ENCODE assay signal across 8 cellular contexts in the genomic region with DNA sequence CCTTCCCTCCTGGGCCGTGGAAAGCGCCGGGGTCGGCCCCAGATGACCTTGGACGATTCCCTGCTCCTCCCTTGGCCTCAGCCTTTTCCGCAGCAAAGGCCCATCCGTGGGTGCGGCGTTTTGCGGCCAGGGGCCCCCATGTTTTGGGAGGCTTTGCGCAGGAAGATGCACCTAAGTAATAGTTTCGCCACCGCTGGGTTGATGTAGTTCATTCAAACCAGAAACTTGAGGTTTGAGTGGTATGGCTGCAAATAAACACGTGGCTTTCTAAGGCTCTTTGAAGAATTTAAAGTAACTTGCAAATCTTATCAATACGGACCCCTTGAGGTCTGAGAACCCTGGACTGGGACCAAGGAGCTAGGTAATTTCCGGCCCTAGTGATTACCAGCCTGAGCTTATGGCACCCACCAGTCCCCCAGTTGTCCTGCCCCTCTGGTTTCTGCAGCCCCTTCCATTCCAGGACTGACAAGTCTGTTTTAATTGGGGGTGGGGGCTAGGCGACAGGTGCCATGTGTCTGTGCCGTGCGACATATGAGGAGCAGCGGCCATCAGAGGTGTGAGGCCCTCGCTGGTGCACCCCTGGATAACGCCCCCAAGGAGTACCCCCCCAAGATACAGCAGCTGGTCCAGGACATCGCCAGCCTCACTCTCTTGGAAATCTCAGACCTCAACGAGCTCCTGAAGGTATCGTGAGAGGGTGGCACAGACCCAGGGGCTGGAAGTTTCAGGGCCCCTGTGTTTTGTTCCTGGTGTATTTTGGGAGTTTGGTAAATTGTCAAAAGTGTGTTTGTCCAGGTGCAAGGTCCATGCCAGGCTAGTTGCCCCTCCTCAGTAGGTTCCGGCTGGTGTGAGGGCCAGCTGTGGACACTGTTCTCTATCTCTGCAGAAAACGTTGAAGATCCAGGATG. TPM values are rescaled to one million over a fixed set of nuclear protein-coding genes. Genes with fewer than 3 reads are reported as not detected.
DNase-seq lines count a peak whose midpoint lies in the region; ATAC-seq, FAIRE-seq and TF ChIP-seq lines count a peak whose summit lies in the region.

No MANE protein-coding gene starts in this region.

- H4K5ac ChIP-seq in H9 (ENCODE audit: insufficient read length, low read depth, low read length) = no peak overlapping the region

- DNase-seq in A549 (ENCODE audit: low read depth in 1 of 2, low spot score in 1 of 2) (no peak), H9 (no peak), left colon (peak in 1 of 2 donors; percentile 41), thyroid gland (no peak), GM19239 (ENCODE audit: insufficient read length, low spot score) (no peak), SIG-M5 treated with dmso at 0.1 percent for 504 hours (lab: John Stamatoyannopoulos, UW; ENCODE audit: unreplicated experiment) (no peak), D721Med (ENCODE audit: insufficient read length, low spot score) (no peak)
- DNase-seq in activated naive CD8-positive, alpha-beta T cell treated with anti-CD3 and anti-CD28 coated beads, Interleukin-2, amount 10 ng/mL, durations not matched to agents 7 days and 5 days = no peak

- intact Hi-C loops in left colon (cut with DNase I, micrococcal nuclease) = no loop called here
- intact Hi-C loops in thyroid gland (cut with DNase I) = no loop called here

- H3K56ac ChIP-seq in H9 (ENCODE audit: insufficient read length, low read depth, low read length) = no peak overlapping the region

- H3K4ac ChIP-seq in H9 (ENCODE audit: low read depth, low read length) = no peak overlapping the region

- H3K4me1 ChIP-seq in A549 (peaks cover 22% of the 10 kb centered on the region), H9 (ENCODE audit: insufficient read depth, low read length) (0 out of 2 replicates have a peak, but pooled peaks cover 4% of the 10 kb centered on the region), thyroid gland (peaks cover 18 to 24% of the 10 kb centered on the region in 2 donors)

- H3K4me3 Mint-ChIP-seq in H9 = peak overlapping the region; percentile 89 to 93
- H3K4me3 Mint-ChIP-seq in activated naive CD8-positive, alpha-beta T cell treated with anti-CD3 and anti-CD28 coated beads, Interleukin-2, amount 10 ng/mL, durations not matched to agents 7 days and 5 days = peak overlapping the region; percentile 81

- no peak overlapping the region; the same call in 1 of the 2 replicates for H2BK15ac ChIP-seq in H9 (ENCODE audit: low read depth, low read length)

- no peak overlapping the region for H3T11ph ChIP-seq in H9 (ENCODE audit: low read length)

- H3K23me2 ChIP-seq in H9 (ENCODE audit: insufficient read length, low read depth, low read length, poor library complexity, severe bottlenecking) = peaks cover 19% of the 10 kb centered on the region

- no peak overlapping the region for H2AFZ ChIP-seq in H9 (ENCODE audit: low read length)

- TF ChIP-seq RAD21 in A549 (conservative IDR thresholded peaks at IDR 0.05 in 1 of 2, IDR thresholded peaks at IDR 0.05 in 1 of 2) = no peak

- H3K36me3 Mint-ChIP-seq in H9 (ENCODE audit: insufficient read depth in 1 of 3, low read depth in 3 of 3) = peaks cover 30 to 68% (median 47%) of the 10 kb centered on the region in 3 experiments
- peaks cover 23% of the 10 kb centered on the region for H3K36me3 Mint-ChIP-seq in activated naive CD8-positive, alpha-beta T cell treated with anti-CD3 and anti-CD28 coated beads, Interleukin-2, amount 10 ng/mL, durations not matched to agents 7 days and 5 days

- H4K91ac ChIP-seq in H9 (ENCODE audit: insufficient read length, low read depth, low read length) = no peak overlapping the region

- no peaks in the 10 kb centered on the region for H4K20me1 ChIP-seq in H9 (ENCODE audit: control insufficient read depth, insufficient read depth, insufficient read length)

- H2BK120ac ChIP-seq in H9 (ENCODE audit: low read depth, low read length, poor library complexity, severe bottlenecking) = no peak overlapping the region

- peak overlapping the region; percentile 25 for H3K18ac ChIP-seq in H9 (ENCODE audit: insufficient read length, low read depth, low read length)

- H3K27me3 ChIP-seq in H9 (ENCODE audit: insufficient read depth, low read length) (no peaks in the 10 kb centered on the region), thyroid gland (no peaks in the 10 kb centered on the region)

- no peak overlapping the region for H2BK20ac ChIP-seq in H9 (ENCODE audit: low read depth, low read length, poor library complexity, severe bottlenecking)

- H2BK12ac ChIP-seq in H9 (ENCODE audit: insufficient read length, low read depth, low read length) = no peak overlapping the region

- peaks cover 29 to 32% of the 10 kb centered on the region in 2 donors for H3K36me3 ChIP-seq in thyroid gland

- no peaks in the 10 kb centered on the region; the same call in 1 of the 2 replicates for H3K27me3 Mint-ChIP-seq in H9 (ENCODE audit: low read depth)
- no peaks in the 10 kb centered on the region for H3K27me3 Mint-ChIP-seq in activated naive CD8-positive, alpha-beta T cell treated with anti-CD3 and anti-CD28 coated beads, Interleukin-2, amount 10 ng/mL, durations not matched to agents 7 days and 5 days

- H3K4me1 Mint-ChIP-seq in H9 = peaks cover 6 to 17% of the 10 kb centered on the region in 2 experiments
- H3K4me1 Mint-ChIP-seq in activated naive CD8-positive, alpha-beta T cell treated with anti-CD3 and anti-CD28 coated beads, Interleukin-2, amount 10 ng/mL, durations not matched to agents 7 days and 5 days = peaks cover 16% of the 10 kb centered on the region

- H3K4me2 ChIP-seq in A549 (peak overlapping the region; percentile 89), H9 (ENCODE audit: insufficient read depth, insufficient read length, low read length) (peak overlapping the region; percentile 84)

- peak overlapping the region; percentile 97 to 98 for H3K27ac ChIP-seq in A549
- H3K27ac ChIP-seq in H9 (ENCODE audit: insufficient read length, low read depth, low read length) = no peak overlapping the region
- peak overlapping the region; percentile 54 to 82 (median 79) for H3K27ac ChIP-seq in thyroid gland

- H3K9me3 ChIP-seq in A549 = no peaks in the 10 kb centered on the region
- no peaks in the 10 kb centered on the region for H3K9me3 ChIP-seq in H9 (ENCODE audit: control insufficient read depth, low read depth, low read length)
- no peaks in the 10 kb centered on the region for H3K9me3 ChIP-seq in thyroid gland

- ATAC-seq in A549 (no peak; a peak in 1 of 6 replicates), left colon (peak; percentile 27)
- peak; percentile 2 for ATAC-seq in activated naive CD8-positive, alpha-beta T cell treated with anti-CD3 and anti-CD28 coated beads, Interleukin-2, amount 10 ng/mL, durations not matched to agents 7 days and 5 days (ENCODE audit: low read depth)

- FAIRE-seq in A549 (lab: Jason Lieb, UNC) = no peak
- FAIRE-seq in GM19239 (lab: Jason Lieb, UNC) = no peak
- FAIRE-seq in D721Med (lab: Jason Lieb, UNC) = no peak

- peak overlapping the region; percentile 86 for H3K14ac ChIP-seq in H9 (ENCODE audit: insufficient read depth, low read length)

- no peak overlapping the region for H3K23ac ChIP-seq in H9 (ENCODE audit: insufficient read length, low read depth, low read length)

- peaks cover 8% of the 10 kb centered on the region for H3K79me1 ChIP-seq in H9 (ENCODE audit: insufficient read depth, low read depth, low read length, poor library complexity, severe bottlenecking)

- H3K9me3 Mint-ChIP-seq in H9 = no peaks in the 10 kb centered on the region
- H3K9me3 Mint-ChIP-seq in activated naive CD8-positive, alpha-beta T cell treated with anti-CD3 and anti-CD28 coated beads, Interleukin-2, amount 10 ng/mL, durations not matched to agents 7 days and 5 days = no peaks in the 10 kb centered on the region

- CTCF ChIA-PET in A549 (lab: Yijun Ruan, JAX) = interaction anchor here (0.7 to 2.9 kb wide), 10 partner anchors 8 to 103 kb away, joined by 3 to 19 read pairs (median 4); partner anchors contain the start of genes ARL16 and HGS

- peak overlapping the region; percentile 90 for H3K4me3 ChIP-seq in A549
- H3K4me3 ChIP-seq in thyroid gland (replicated peaks in 1 of 3) = peak overlapping the region; percentile 83 to 98 (median 90)

- H4K8ac ChIP-seq in H9 (replicated peaks; ENCODE audit: insufficient read length, low read depth, low read length) = no peak overlapping the region

- TF ChIP-seq CTCF in A549 (IDR thresholded peaks at IDR 0.05) (no peak), H9 (conservative IDR thresholded peaks at IDR 0.05) (no peak), thyroid gland (IDR thresholded peaks at IDR 0.05) (no peak), D721Med (IDR thresholded peaks at IDR 0.05; ENCODE audit: insufficient read depth, missing control alignments) (no peak)

- no peak overlapping the region for H2AK5ac ChIP-seq in H9 (ENCODE audit: insufficient read length, low read length)

- H3K27ac Mint-ChIP-seq in H9 = peak overlapping the region in 2 of 3 experiments; percentile 77 to 83; a peak in 3 of 7 replicates
- peak overlapping the region; percentile 85 for H3K27ac Mint-ChIP-seq in activated naive CD8-positive, alpha-beta T cell treated with anti-CD3 and anti-CD28 coated beads, Interleukin-2, amount 10 ng/mL, durations not matched to agents 7 days and 5 days

- no peak for TF ChIP-seq POLR2A in A549 (IDR thresholded peaks at IDR 0.05; ENCODE audit: low read length)
- no peak for TF ChIP-seq POLR2A in thyroid gland (IDR thresholded peaks at IDR 0.05)

- POLR2A ChIA-PET in A549 (lab: Yijun Ruan, JAX) = interaction anchor here (0.6 to 3.7 kb wide), 10 partner anchors 9 to 129 kb away, joined by 3 to 42 read pairs (median 4); partner anchors contain the start of genes ARL16, HGS, MCRIP1 and SLC25A10
- POLR2A ChIA-PET in activated naive CD8-positive, alpha-beta T cell treated with anti-CD3 and anti-CD28 coated beads, Interleukin-2, amount 10 ng/mL, durations not matched to agents 7 days and 5 days (lab: Charles Lee) = interaction anchor here (0.6 to 4.2 kb wide), 16 partner anchors 9 to 1440 kb away, joined by 3 to 69 read pairs (median 4); partner anchors contain the start of genes ACTG1, ANAPC11, ARHGDIA and ARL16

- H3K79me2 ChIP-seq in H9 (ENCODE audit: insufficient read depth, low read length) = peaks cover 8% of the 10 kb centered on the region; the same call in 1 of the 2 replicates

- 16% methylated on average over 25 of the region's 27 CpGs for WGBS in A549 (ENCODE audit: missing lambda C conversion rate)
- WGBS in H9 (ENCODE audit: extremely low coverage, insufficient read length, low lambda C conversion rate) = no CpG with 5 or more reads among the region's 27 CpGs
- 35 to 47% methylated on average over 11 to 22 of the region's 27 CpGs for WGBS in thyroid gland, 2 donors

- TF ChIP-seq EP300 in A549 (IDR thresholded peaks at IDR 0.05) = no peak

- H3K9ac ChIP-seq in H9 (ENCODE audit: extremely low read depth, insufficient read length, low read length) = peak overlapping the region; percentile 84

- H2BK5ac ChIP-seq in H9 (ENCODE audit: insufficient read length, low read length) = no peak overlapping the region

RNA-seq across cellular contexts. Expression of gene MRPL12, which starts 0.8 kb away (rescaled TPM):
- polyA plus RNA-seq in A549 (2011; rRNA removed) (152 and 161 TPM in 2 replicates), A549 (2017; fragmentation: RNase III; extraction: RNeasy Plus Mini Kit Qiagen cat#74134 plus additional on column Dnase treatment) (197 to 233 TPM (median 215 TPM) in 3 replicates)
- polyA plus RNA-seq in A549 (2012; cell fraction: cytosol; rRNA removed) = 448 and 453 TPM in 2 replicates
- polyA plus RNA-seq in A549 (2012; cell fraction: nucleus; rRNA removed) = 235 and 273 TPM in 2 replicates
- 71.5 and 83.4 TPM in 2 replicates for polyA minus RNA-seq in A549 (2011; rRNA and poly(A)+ RNA removed)
- total RNA-seq in H9 (2021) (140 and 146 TPM in 2 replicates), left colon (100 to 1,000 TPM in 1 of 2 donors, 10 to 100 TPM in 1; 88.2 to 146 TPM), thyroid gland (10 to 100 TPM; 30.7 to 89.3 (median 46.4) TPM)
- total RNA-seq in activated naive CD8-positive, alpha-beta T cell treated with anti-CD3 and anti-CD28 coated beads, Interleukin-2, amount 10 ng/mL, durations not matched to agents 7 days and 5 days = 10 to 100 TPM; 55.1 to 59.2 TPM

RNA-seq across cellular contexts. Expression of gene SLC25A10, which starts 8.1 kb away (rescaled TPM):
- polyA plus RNA-seq in A549 (2011; rRNA removed) = 20.0 and 25.8 TPM in 2 replicates
- polyA plus RNA-seq in A549 (2012; cell fraction: cytosol; rRNA removed) = 69.2 and 105 TPM in 2 replicates
- polyA plus RNA-seq in A549 (2012; cell fraction: nucleus; rRNA removed) = 99.9 and 141 TPM in 2 replicates
- polyA plus RNA-seq in A549 (2017; fragmentation: RNase III; extraction: RNeasy Plus Mini Kit Qiagen cat#74134 plus additional on column Dnase treatment) = 43.4 to 47.1 TPM (median 47.0 TPM) in 3 replicates
- polyA minus RNA-seq in A549 (2011; rRNA and poly(A)+ RNA removed) = 20.8 and 28.2 TPM in 2 replicates
- total RNA-seq in H9 (2021) = 28.1 and 30.9 TPM in 2 replicates
- total RNA-seq in activated naive CD8-positive, alpha-beta T cell treated with anti-CD3 and anti-CD28 coated beads, Interleukin-2, amount 10 ng/mL, durations not matched to agents 7 days and 5 days = 10 to 100 TPM; 22.0 to 25.1 TPM
- 10 to 100 TPM; 52.5 to 76.2 TPM for total RNA-seq in left colon
- 10 to 100 TPM in 3 of 4 donors, 1 to 10 TPM in 1; 8.9 to 26.3 (median 20.8) TPM for total RNA-seq in thyroid gland

RNA-seq across cellular contexts. Expression of gene HGS, which starts 20.2 kb away (rescaled TPM):
- polyA plus RNA-seq in A549 (2011; rRNA removed) = 75.7 and 85.9 TPM in 2 replicates
- polyA plus RNA-seq in A549 (2012; cell fraction: cytosol; rRNA removed) = 129 and 170 TPM in 2 replicates
- 607 and 996 TPM in 2 replicates for polyA plus RNA-seq in A549 (2012; cell fraction: nucleus; rRNA removed)
- 127 to 130 TPM (median 129 TPM) in 3 replicates for polyA plus RNA-seq in A549 (2017; fragmentation: RNase III; extraction: RNeasy Plus Mini Kit Qiagen cat#74134 plus additional on column Dnase treatment)
- 157 and 165 TPM in 2 replicates for polyA minus RNA-seq in A549 (2011; rRNA and poly(A)+ RNA removed)
- total RNA-seq in H9 (2021) = 99.3 and 106 TPM in 2 replicates
- 100 to 1,000 TPM; 152 to 164 TPM for total RNA-seq in activated naive CD8-positive, alpha-beta T cell treated with anti-CD3 and anti-CD28 coated beads, Interleukin-2, amount 10 ng/mL, durations not matched to agents 7 days and 5 days
- 100 to 1,000 TPM in 1 of 2 donors, 10 to 100 TPM in 1; 98.5 to 105 TPM for total RNA-seq in left colon
- 10 to 100 TPM; 62.9 to 98.3 (median 67.3) TPM for total RNA-seq in thyroid gland

RNA-seq across cellular contexts. Expression of gene ARL16, which starts 20.4 kb away (rescaled TPM):
- polyA plus RNA-seq in A549 (2011; rRNA removed) (43.8 and 45.2 TPM in 2 replicates), A549 (2017; fragmentation: RNase III; extraction: RNeasy Plus Mini Kit Qiagen cat#74134 plus additional on column Dnase treatment) (52.8 to 55.8 TPM (median 53.6 TPM) in 3 replicates)
- polyA plus RNA-seq in A549 (2012; cell fraction: cytosol; rRNA removed) = 68.1 and 77.4 TPM in 2 replicates
- 63.3 and 65.0 TPM in 2 replicates for polyA plus RNA-seq in A549 (2012; cell fraction: nucleus; rRNA removed)
- polyA minus RNA-seq in A549 (2011; rRNA and poly(A)+ RNA removed) = 19.1 and 21.4 TPM in 2 replicates
- total RNA-seq in H9 (2021) (55.4 and 58.6 TPM in 2 replicates), left colon (10 to 100 TPM; 14.3 to 30.5 TPM), thyroid gland (10 to 100 TPM; 29.7 to 46.5 (median 37.2) TPM)
- 10 to 100 TPM; 17.7 to 19.0 TPM for total RNA-seq in activated naive CD8-positive, alpha-beta T cell treated with anti-CD3 and anti-CD28 coated beads, Interleukin-2, amount 10 ng/mL, durations not matched to agents 7 days and 5 days

RNA-seq across cellular contexts. Expression of gene CCDC137, which starts 37.5 kb away (rescaled TPM):
- polyA plus RNA-seq in A549 (2011; rRNA removed) (16.6 and 22.6 TPM in 2 replicates), A549 (2017; fragmentation: RNase III; extraction: RNeasy Plus Mini Kit Qiagen cat#74134 plus additional on column Dnase treatment) (55.0 to 59.7 TPM (median 55.6 TPM) in 3 replicates)
- polyA plus RNA-seq in A549 (2012; cell fraction: cytosol; rRNA removed) = 53.4 and 55.6 TPM in 2 replicates
- polyA plus RNA-seq in A549 (2012; cell fraction: nucleus; rRNA removed) = 43.4 and 48.9 TPM in 2 replicates
- 5.5 TPM in 2 replicates for polyA minus RNA-seq in A549 (2011; rRNA and poly(A)+ RNA removed)
- total RNA-seq in H9 (2021) (57.5 and 60.8 TPM in 2 replicates), left colon (10 to 100 TPM; 14.0 to 19.4 TPM), thyroid gland (10 to 100 TPM in 1 of 4 donors, 1 to 10 TPM in 3; 4.4 to 11.4 (median 8.8) TPM)
- total RNA-seq in activated naive CD8-positive, alpha-beta T cell treated with anti-CD3 and anti-CD28 coated beads, Interleukin-2, amount 10 ng/mL, durations not matched to agents 7 days and 5 days = 10 to 100 TPM; 31.3 to 32.0 TPM

Comparison
In these comparisons a context has a peak if more than half of its experiments do, and no peak if none do; other contexts are left out.
1. ATAC-seq: peak in activated naive CD8-positive, alpha-beta T cell treated with anti-CD3 and anti-CD28 coated beads, Interleukin-2, amount 10 ng/mL, durations not matched to agents 7 days and 5 days (single experiment) and left colon (single experiment); none in A549 (0 of 2).